Comparison of ENCODE assay signal across 2 cellular contexts in the genomic region with DNA sequence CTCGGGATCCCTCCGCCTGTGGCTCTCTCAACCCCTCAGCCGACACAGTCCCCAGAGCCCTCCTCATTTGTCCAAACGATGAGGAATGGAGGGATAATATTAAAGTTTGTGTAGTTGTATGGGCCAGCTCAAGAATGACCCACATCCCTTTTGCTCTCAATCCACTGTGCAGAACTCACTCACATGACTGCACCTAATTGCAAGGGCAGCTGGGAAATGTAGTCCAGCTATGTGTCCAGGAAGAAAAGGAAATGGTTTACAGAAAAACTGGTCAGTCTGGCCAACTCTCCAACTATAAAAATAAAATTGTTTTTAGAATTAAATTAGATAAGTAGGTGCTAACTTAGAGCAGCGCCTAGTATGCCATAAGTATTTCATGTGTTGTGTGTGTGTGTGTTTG.
TF ChIP-seq lines count a peak whose summit lies in the region.

No MANE protein-coding gene starts in this region.

TF ChIP-seq in HepG2, 621 proteins besides CTCF, POLR2A, EP300 and RAD21:
- TF ChIP-seq ZNF253 (CRISPR knock-in tag; IDR thresholded peaks at IDR 0.05; ENCODE audit: borderline replicate concordance), result no peak
- TF ChIP-seq, protein P1, sequence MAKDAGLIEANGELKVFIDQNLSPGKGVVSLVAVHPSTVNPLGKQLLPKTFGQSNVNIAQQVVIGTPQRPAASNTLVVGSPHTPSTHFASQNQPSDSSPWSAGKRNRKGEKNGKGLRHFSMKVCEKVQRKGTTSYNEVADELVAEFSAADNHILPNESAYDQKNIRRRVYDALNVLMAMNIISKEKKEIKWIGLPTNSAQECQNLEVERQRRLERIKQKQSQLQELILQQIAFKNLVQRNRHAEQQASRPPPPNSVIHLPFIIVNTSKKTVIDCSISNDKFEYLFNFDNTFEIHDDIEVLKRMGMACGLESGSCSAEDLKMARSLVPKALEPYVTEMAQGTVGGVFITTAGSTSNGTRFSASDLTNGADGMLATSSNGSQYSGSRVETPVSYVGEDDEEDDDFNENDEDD (CRISPR knock-in tag; IDR thresholded peaks at IDR 0.05; ENCODE audit: borderline replicate concordance), result no peak
- TF ChIP-seq ZNF143 (CRISPR knock-in tag; IDR thresholded peaks at IDR 0.05), result peak; percentile 74
- TF ChIP-seq THAP11 (CRISPR knock-in tag; IDR thresholded peaks at IDR 0.05), result peak; percentile 82

TF ChIP-seq in H1, 55 proteins besides CTCF, POLR2A, EP300 and RAD21:
- TF ChIP-seq, protein P2, sequence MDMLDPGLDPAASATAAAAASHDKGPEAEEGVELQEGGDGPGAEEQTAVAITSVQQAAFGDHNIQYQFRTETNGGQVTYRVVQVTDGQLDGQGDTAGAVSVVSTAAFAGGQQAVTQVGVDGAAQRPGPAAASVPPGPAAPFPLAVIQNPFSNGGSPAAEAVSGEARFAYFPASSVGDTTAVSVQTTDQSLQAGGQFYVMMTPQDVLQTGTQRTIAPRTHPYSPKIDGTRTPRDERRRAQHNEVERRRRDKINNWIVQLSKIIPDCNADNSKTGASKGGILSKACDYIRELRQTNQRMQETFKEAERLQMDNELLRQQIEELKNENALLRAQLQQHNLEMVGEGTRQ (IDR thresholded peaks at IDR 0.05; ENCODE audit: low read length), result peak; percentile 70
- TF ChIP-seq CHD7 (IDR thresholded peaks at IDR 0.05; ENCODE audit: insufficient replicate concordance, low read length), result no peak
- TF ChIP-seq HDAC6 (IDR thresholded peaks at IDR 0.05; ENCODE audit: low read depth, low read length), result no peak
- TF ChIP-seq TAF7 (optimal IDR thresholded peaks at IDR 0.05; ENCODE audit: borderline replicate concordance, low read depth, low read length), result no peak
- TF ChIP-seq SIX5 (IDR thresholded peaks at IDR 0.05; ENCODE audit: low read depth, low read length), result peak; percentile 69
- no peak for TF ChIP-seq BACH1 (IDR thresholded peaks at IDR 0.05; ENCODE audit: low read length)
- no peak for TF ChIP-seq SRF (IDR thresholded peaks at IDR 0.05; ENCODE audit: low read depth, low read length)
